Comparison of ENCODE assay signal across 38 cellular contexts in genomic region chr3:169207089-169207488, GRCh38.
"Had no signal": no experiment of that assay in that cellular context is flagged by ENCODE, and none has a peak within 500 bp of the region (broad histone marks: within the 10 kb centered on the region; RNA-seq: fewer than 3 reads in every experiment).

No MANE protein-coding gene starts in this region.

- H3K27me3 Mint-ChIP-seq: activated CD4-positive, alpha-beta T cell treated with anti-CD3 and anti-CD28 coated beads, Interleukin-2, amount 10 ng/mL, durations not matched to agents 24 days and 14 days; activated naive CD8-positive, alpha-beta T cell treated with anti-CD3 and anti-CD28 coated beads for 36 hours; central memory CD8-positive, alpha-beta T cell had no signal

- H3K9me3 ChIP-seq: adrenal gland, body of pancreas, breast epithelium had no signal

- H3K4me1 Mint-ChIP-seq: activated B cell treated with CpG ODN at 0.5 μM for 24 hours; activated CD4-positive, alpha-beta T cell treated with anti-CD3 and anti-CD28 coated beads, Interleukin-2, amount 10 ng/mL, durations not matched to agents 24 days and 14 days; activated naive CD8-positive, alpha-beta T cell treated with anti-CD3 and anti-CD28 coated beads for 36 hours; activated T-helper 17 cell treated with anti-CD3 and anti-CD28 coated beads, Interleukin-2, amount 50 U/mL, for 72 hours; central memory CD8-positive, alpha-beta T cell had no signal

- H3K27me3 ChIP-seq: adrenal gland, body of pancreas, brain microvascular endothelial cell, breast epithelium had no signal

- H3K9me3 Mint-ChIP-seq: activated CD4-positive, alpha-beta T cell treated with anti-CD3 and anti-CD28 coated beads, Interleukin-2, amount 10 ng/mL, durations not matched to agents 24 days and 14 days; activated CD8-positive, alpha-beta T cell treated with anti-CD3 and anti-CD28 coated beads for 36 hours; activated naive CD8-positive, alpha-beta T cell treated with anti-CD3 and anti-CD28 coated beads for 36 hours; activated T-cell treated with anti-CD3 and anti-CD28 coated beads, Interleukin-2, amount 50 U/mL, for 4 hours; activated T-helper 1 cell treated with anti-CD3 and anti-CD28 coated beads, Interleukin-12 subunit alpha, Interleukin-12 subunit beta, Interleukin-2, Interleukin-4 antibody, amounts not matched to agents 30 ng/mL and 10 ng/mL and 1 ng/mL, durations not matched to agents 14 hours and 24 hours and 36 hours; activated T-helper 17 cell treated with anti-CD3 and anti-CD28 coated beads, Interleukin-2, amount 50 U/mL, for 72 hours; T-helper 1 cell treated with Interleukin-12 subunit alpha and Interleukin-12 subunit beta and Interleukin-4 antibody, amounts not matched to agents 30 μg/mL and 1 μg/mL, for 36 hours; T-helper 2 cell treated with Interferon-gamma antibody and Interleukin-4, amounts not matched to agents 5 μg/mL and 100 μg/mL, for 36 hours had no signal

- ATAC-seq: activated CD8-positive, alpha-beta T cell treated with anti-CD3 and anti-CD28 coated beads for 36 hours; activated naive CD4-positive, alpha-beta T cell treated with anti-CD3 and anti-CD28 coated beads, Interleukin-2, amount 50 U/mL, for 72 hours; activated T-cell treated with anti-CD3 and anti-CD28 coated beads, Interleukin-2, amount 50 U/mL, for 4 hours; activated T-cell treated with anti-CD3 and anti-CD28 coated beads, Interleukin-2, amount 50 U/mL, for 72 hours; activated T-helper 17 cell treated with anti-CD3 and anti-CD28 coated beads, Interleukin-2, amount 50 U/mL, for 72 hours; body of pancreas had no signal

- H3K27ac ChIP-seq: adrenal gland, body of pancreas, brain microvascular endothelial cell, breast epithelium, VCaP had no signal

- FAIRE-seq: astrocyte, TTC549 had no signal

- H3K27ac Mint-ChIP-seq: activated B cell treated with CpG ODN at 0.5 μM for 24 hours; activated CD4-positive, alpha-beta memory T cell treated with anti-CD3 and anti-CD28 coated beads for 36 hours; activated CD4-positive, alpha-beta T cell treated with anti-CD3 and anti-CD28 coated beads, Interleukin-2, amount 10 ng/mL, durations not matched to agents 24 days and 14 days; activated CD8-positive, alpha-beta T cell treated with anti-CD3 and anti-CD28 coated beads for 36 hours; activated naive CD4-positive, alpha-beta T cell treated with anti-CD3 and anti-CD28 coated beads for 36 hours; activated naive CD4-positive, alpha-beta T cell treated with anti-CD3 and anti-CD28 coated beads, Interleukin-2, amount 50 U/mL, for 72 hours; activated naive CD8-positive, alpha-beta T cell treated with anti-CD3 and anti-CD28 coated beads for 36 hours; activated T-cell treated with anti-CD3 and anti-CD28 coated beads, Interleukin-2, amount 50 U/mL, for 72 hours; activated T-helper 1 cell treated with anti-CD3 and anti-CD28 coated beads, Interleukin-12 subunit alpha, Interleukin-12 subunit beta, Interleukin-2, Interleukin-4 antibody, amounts not matched to agents 30 ng/mL and 10 ng/mL and 1 ng/mL, durations not matched to agents 14 hours and 24 hours and 36 hours; activated T-helper 17 cell treated with anti-CD3 and anti-CD28 coated beads, Interleukin-2, amount 50 U/mL, for 72 hours; T-helper 1 cell treated with Interleukin-12 subunit alpha and Interleukin-12 subunit beta and Interleukin-4 antibody, amounts not matched to agents 30 μg/mL and 1 μg/mL, for 36 hours; T-helper 2 cell treated with Interferon-gamma antibody and Interleukin-4, amounts not matched to agents 5 μg/mL and 100 μg/mL, for 36 hours had no signal

- H3K4me1 ChIP-seq: adrenal gland, body of pancreas, breast epithelium had no signal

- H3K4me3 Mint-ChIP-seq: activated B cell treated with CpG ODN at 0.5 μM for 24 hours; activated CD4-positive, alpha-beta memory T cell treated with anti-CD3 and anti-CD28 coated beads for 36 hours; activated CD4-positive, alpha-beta T cell treated with anti-CD3 and anti-CD28 coated beads, Interleukin-2, amount 10 ng/mL, durations not matched to agents 24 days and 14 days; activated CD8-positive, alpha-beta T cell treated with anti-CD3 and anti-CD28 coated beads for 36 hours; activated naive CD4-positive, alpha-beta T cell treated with anti-CD3 and anti-CD28 coated beads for 36 hours; activated naive CD8-positive, alpha-beta T cell treated with anti-CD3 and anti-CD28 coated beads for 36 hours; activated T-cell treated with anti-CD3 and anti-CD28 coated beads, Interleukin-2, amount 50 U/mL, for 4 hours; activated T-cell treated with anti-CD3 and anti-CD28 coated beads, Interleukin-2, amount 50 U/mL, for 72 hours; activated T-helper 1 cell treated with anti-CD3 and anti-CD28 coated beads, Interleukin-12 subunit alpha, Interleukin-12 subunit beta, Interleukin-2, Interleukin-4 antibody, amounts not matched to agents 30 ng/mL and 10 ng/mL and 1 ng/mL, durations not matched to agents 14 hours and 24 hours and 36 hours; activated T-helper 17 cell treated with anti-CD3 and anti-CD28 coated beads, Interleukin-2, amount 50 U/mL, for 72 hours; central memory CD8-positive, alpha-beta T cell; T-helper 1 cell treated with Interleukin-12 subunit alpha and Interleukin-12 subunit beta and Interleukin-4 antibody, amounts not matched to agents 30 μg/mL and 1 μg/mL, for 36 hours; T-helper 2 cell treated with Interferon-gamma antibody and Interleukin-4, amounts not matched to agents 5 μg/mL and 100 μg/mL, for 36 hours had no signal

- H3K36me3 ChIP-seq: adrenal gland, brain microvascular endothelial cell, breast epithelium had no signal

- H3K36me3 Mint-ChIP-seq: activated CD4-positive, alpha-beta memory T cell treated with anti-CD3 and anti-CD28 coated beads for 36 hours; activated naive CD4-positive, alpha-beta T cell treated with anti-CD3 and anti-CD28 coated beads, Interleukin-2, amount 50 U/mL, for 72 hours; activated naive CD8-positive, alpha-beta T cell treated with anti-CD3 and anti-CD28 coated beads for 36 hours had no signal

- DNase-seq: activated B cell treated with CpG ODN at 0.5 μM for 24 hours; activated CD4-positive, alpha-beta memory T cell treated with anti-CD3 and anti-CD28 coated beads for 36 hours; activated CD4-positive, alpha-beta T cell treated with anti-CD3 and anti-CD28 coated beads for 4 hours; activated CD4-positive, alpha-beta T cell treated with anti-CD3 and anti-CD28 coated beads, Interleukin-2, amount 10 ng/mL, durations not matched to agents 24 days and 14 days; activated CD4-positive, alpha-beta T cell treated with anti-CD3 and anti-CD28 coated beads, Interleukin-2, amount 50 U/mL, for 1 hour; activated CD4-positive, alpha-beta T cell treated with anti-CD3 and anti-CD28 coated beads, Interleukin-2, amount 50 U/mL, for 4 hours; activated CD4-positive, CD25-positive, alpha-beta regulatory T cell treated with anti-CD3 and anti-CD28 coated beads, Interleukin-2, amount 50 U/mL, for 72 hours; activated CD8-positive, alpha-beta memory T cell treated with anti-CD3 and anti-CD28 coated beads, Interleukin-2, amount 50 U/mL, for 4 hours; activated CD8-positive, alpha-beta T cell treated with anti-CD3 and anti-CD28 coated beads for 36 hours; activated effector memory CD4-positive, alpha-beta T cell treated with anti-CD3 and anti-CD28 coated beads, Interleukin-2, amount 50 U/mL, for 16 hours; activated gamma-delta T cell treated with Interleukin-2 at 50 U/mL for 16 hours; activated naive CD4-positive, alpha-beta T cell; activated naive CD4-positive, alpha-beta T cell treated with anti-CD3 and anti-CD28 coated beads for 36 hours; activated naive CD4-positive, alpha-beta T cell treated with anti-CD3 and anti-CD28 coated beads, Interleukin-2, amount 50 U/mL, for 16 hours; activated naive CD8-positive, alpha-beta T cell treated with anti-CD3 and anti-CD28 coated beads for 36 hours; activated T-cell treated with anti-CD3 and anti-CD28 coated beads for 4 hours; activated T-cell treated with anti-CD3 and anti-CD28 coated beads, Interleukin-2, amount 50 U/mL, for 1 hour; activated T-cell treated with anti-CD3 and anti-CD28 coated beads, Interleukin-2, amount 50 U/mL, for 4 hours; activated T-cell treated with anti-CD3 and anti-CD28 coated beads, Interleukin-2, amount 50 U/mL, for 72 hours; adrenal gland; amniotic stem cell; aorta; body of pancreas; brain microvascular endothelial cell; caudate nucleus; T-helper 1 cell; T-helper 2 cell; T-helper 9 cell had no signal

- H3K4me3 ChIP-seq: adrenal gland, body of pancreas, breast epithelium had no signal
